In genomic region chr4:100286601-100287000, GRCh38 we compare ENCODE assay signal across 24 cellular contexts.
DNase-seq lines count a peak whose midpoint lies in the region; ATAC-seq and TF ChIP-seq lines count a peak whose summit lies in the region.
"Had no signal": no experiment of that assay in that cellular context is flagged by ENCODE, and none has a peak within 500 bp of the region (broad histone marks: within the 10 kb centered on the region; RNA-seq: fewer than 3 reads in every experiment).

No MANE protein-coding gene starts in this region.

- H3K27me3 Mint-ChIP-seq in endodermal cell (ENCODE audit: insufficient read depth) = peaks cover 2% of the 10 kb centered on the region
- H3K27me3 Mint-ChIP-seq: T-cell had no signal

- peak; percentile 47 to 62 (median 53) for ATAC-seq in psoas muscle
- ATAC-seq in HG03095 (IDR thresholded peaks at IDR 0.05; ENCODE audit: unreplicated experiment) = no peak
- ATAC-seq: activated naive CD4-positive, alpha-beta T cell treated with anti-CD3 and anti-CD28 coated beads, Interleukin-2, amount 50 U/mL, for 72 hours; left ventricle myocardium superior; T-cell had no signal

- H3K4me3 ChIP-seq in endodermal cell (ENCODE audit: low read length) = no peak overlapping the region
- H3K4me3 ChIP-seq in psoas muscle = no peak overlapping the region
- H3K4me3 ChIP-seq: HAP-1, skin epidermis, stomach, thyroid gland had no signal

- TF ChIP-seq CTCF in endodermal cell (conservative IDR thresholded peaks at IDR 0.05) = no peak
- TF ChIP-seq CTCF in psoas muscle (IDR thresholded peaks at IDR 0.05) = no peak

- no peaks in the 10 kb centered on the region for H3K27me3 ChIP-seq in endodermal cell (ENCODE audit: control insufficient read depth, insufficient read depth, low read length, poor library complexity, severe bottlenecking)
- H3K27me3 ChIP-seq in psoas muscle (ENCODE audit: insufficient read depth in 3 of 3, low read length in 2 of 3) = no peaks in the 10 kb centered on the region
- H3K27me3 ChIP-seq: stomach, thyroid gland had no signal

- H3K27ac ChIP-seq in endodermal cell (ENCODE audit: low read depth, low read length) (no peak overlapping the region), psoas muscle (peak overlapping the region; percentile 69)
- H3K27ac ChIP-seq: skin epidermis, stomach, thyroid gland had no signal

- H3K36me3 Mint-ChIP-seq in endodermal cell (ENCODE audit: low read depth) = no peaks in the 10 kb centered on the region
- H3K36me3 Mint-ChIP-seq: activated naive CD4-positive, alpha-beta T cell treated with anti-CD3 and anti-CD28 coated beads, Interleukin-2, amount 50 U/mL, for 72 hours; CD4-positive, alpha-beta memory T cell; IgD-negative memory B cell; T-cell had no signal

- H3K9me3 ChIP-seq in endodermal cell (ENCODE audit: control insufficient read depth, low read length) = peaks cover 2% of the 10 kb centered on the region
- H3K9me3 ChIP-seq in psoas muscle = no peaks in the 10 kb centered on the region
- H3K9me3 ChIP-seq: HAP-1, stomach, thyroid gland had no signal

- peaks cover 18% of the 10 kb centered on the region for H3K4me1 ChIP-seq in endodermal cell (ENCODE audit: control insufficient read depth, insufficient read depth, low read length)
- peaks cover 66% of the 10 kb centered on the region for H3K4me1 ChIP-seq in psoas muscle
- H3K4me1 ChIP-seq: stomach, thyroid gland had no signal

- H3K4me3 Mint-ChIP-seq in endodermal cell = no peak overlapping the region
- H3K4me3 Mint-ChIP-seq: activated T-helper 1 cell treated with anti-CD3 and anti-CD28 coated beads, Interleukin-12 subunit alpha, Interleukin-12 subunit beta, Interleukin-2, Interleukin-4 antibody, amounts not matched to agents 30 ng/mL and 10 ng/mL and 1 ng/mL, durations not matched to agents 14 hours and 24 hours and 36 hours; CD4-positive, alpha-beta memory T cell; T-cell had no signal

- intact Hi-C loops in psoas muscle (cut with DNase I) = loop anchor here in 1 of 2 donors (5.0 to 10.0 kb wide), 2 partner anchors 99 to 192 kb away; no protein-coding TSS in a partner anchor

- no peak overlapping the region for H3K27ac Mint-ChIP-seq in endodermal cell
- H3K27ac Mint-ChIP-seq: activated naive CD4-positive, alpha-beta T cell treated with anti-CD3 and anti-CD28 coated beads, Interleukin-2, amount 50 U/mL, for 72 hours; activated T-helper 1 cell treated with anti-CD3 and anti-CD28 coated beads, Interleukin-12 subunit alpha, Interleukin-12 subunit beta, Interleukin-2, Interleukin-4 antibody, amounts not matched to agents 30 ng/mL and 10 ng/mL and 1 ng/mL, durations not matched to agents 14 hours and 24 hours and 36 hours; CD4-positive, alpha-beta memory T cell; IgD-negative memory B cell; T-cell had no signal

- in situ Hi-C loops in G401 (cut with HindIII; ENCODE audit: low sequenced_read_pairs) = no loop called here

- H3K4me1 Mint-ChIP-seq in endodermal cell = peaks cover 37% of the 10 kb centered on the region
- H3K4me1 Mint-ChIP-seq: CD4-positive, alpha-beta memory T cell; IgD-negative memory B cell; T-cell had no signal

- DNase-seq in G401 (ENCODE audit: low spot score) = peak; percentile 64
- DNase-seq in NCI-H524 treated with DMSO at 0.1 percent for 48 hours (lab: John Stamatoyannopoulos, UW) = peak; percentile 26
- peak; percentile 60 for DNase-seq in endodermal cell
- no peak for DNase-seq in psoas muscle
- DNase-seq in activated effector memory CD4-positive, alpha-beta T cell treated with Interleukin-2 at 50 U/mL for 16 hours = no peak
- no peak for DNase-seq in NCI-H2107 (lab: John Stamatoyannopoulos, UW)
- no peak for DNase-seq in NCI-H510A treated with DMSO at 0.1 percent for 48 hours (lab: John Stamatoyannopoulos, UW)
- DNase-seq: activated CD4-positive, alpha-beta T cell treated with anti-CD3 and anti-CD28 coated beads, Interleukin-2, amount 50 U/mL, for 4 hours; aorta; CD4-positive, alpha-beta memory T cell; dermis blood vessel endothelial cell; hippocampal formation; left ventricle myocardium superior; NCI-H1105; NCI-H187 treated with DMSO at 0.1 percent for 48 hours; stomach; T-cell; thyroid gland had no signal

- H3K9me3 Mint-ChIP-seq in endodermal cell = no peaks in the 10 kb centered on the region
- H3K9me3 Mint-ChIP-seq: activated naive CD4-positive, alpha-beta T cell treated with anti-CD3 and anti-CD28 coated beads, Interleukin-2, amount 50 U/mL, for 72 hours; activated T-helper 1 cell treated with anti-CD3 and anti-CD28 coated beads, Interleukin-12 subunit alpha, Interleukin-12 subunit beta, Interleukin-2, Interleukin-4 antibody, amounts not matched to agents 30 ng/mL and 10 ng/mL and 1 ng/mL, durations not matched to agents 14 hours and 24 hours and 36 hours; CD4-positive, alpha-beta memory T cell had no signal

- H3K9ac ChIP-seq in endodermal cell (ENCODE audit: extremely low read depth, low read length, poor library complexity, severe bottlenecking) = no peak overlapping the region

- H3K36me3 ChIP-seq in endodermal cell (ENCODE audit: control insufficient read depth, insufficient read depth, low read length) (no peaks in the 10 kb centered on the region), psoas muscle (ENCODE audit: insufficient read depth in 1 of 2, low read depth in 1 of 2) (no peaks in the 10 kb centered on the region)
- H3K36me3 ChIP-seq: HAP-1, stomach, thyroid gland had no signal

- WGBS in endodermal cell (ENCODE audit: insufficient coverage in 1 of 2, insufficient read length in 1 of 2), 2 experiments = 80 to 91% methylated on average over 2 to 3 of the region's 3 CpGs
- WGBS in psoas muscle, 3 donors = 19 to 32% (median 24%) methylated on average over 3 of the region's 3 CpGs

Comparison
In these comparisons a context has a peak if more than half of its experiments do, and no peak if none do; other contexts are left out.
1. DNase-seq: peak in G401 (single experiment), NCI-H524 treated with DMSO at 0.1 percent for 48 hours (single experiment) and endodermal cell (single experiment); none in psoas muscle (0 of 2), activated effector memory CD4-positive, alpha-beta T cell treated with Interleukin-2 at 50 U/mL for 16 hours (single experiment), NCI-H2107 (single experiment) and NCI-H510A treated with DMSO at 0.1 percent for 48 hours (single experiment).